ENCODE assay signal across 1 cellular context in the genomic region with DNA sequence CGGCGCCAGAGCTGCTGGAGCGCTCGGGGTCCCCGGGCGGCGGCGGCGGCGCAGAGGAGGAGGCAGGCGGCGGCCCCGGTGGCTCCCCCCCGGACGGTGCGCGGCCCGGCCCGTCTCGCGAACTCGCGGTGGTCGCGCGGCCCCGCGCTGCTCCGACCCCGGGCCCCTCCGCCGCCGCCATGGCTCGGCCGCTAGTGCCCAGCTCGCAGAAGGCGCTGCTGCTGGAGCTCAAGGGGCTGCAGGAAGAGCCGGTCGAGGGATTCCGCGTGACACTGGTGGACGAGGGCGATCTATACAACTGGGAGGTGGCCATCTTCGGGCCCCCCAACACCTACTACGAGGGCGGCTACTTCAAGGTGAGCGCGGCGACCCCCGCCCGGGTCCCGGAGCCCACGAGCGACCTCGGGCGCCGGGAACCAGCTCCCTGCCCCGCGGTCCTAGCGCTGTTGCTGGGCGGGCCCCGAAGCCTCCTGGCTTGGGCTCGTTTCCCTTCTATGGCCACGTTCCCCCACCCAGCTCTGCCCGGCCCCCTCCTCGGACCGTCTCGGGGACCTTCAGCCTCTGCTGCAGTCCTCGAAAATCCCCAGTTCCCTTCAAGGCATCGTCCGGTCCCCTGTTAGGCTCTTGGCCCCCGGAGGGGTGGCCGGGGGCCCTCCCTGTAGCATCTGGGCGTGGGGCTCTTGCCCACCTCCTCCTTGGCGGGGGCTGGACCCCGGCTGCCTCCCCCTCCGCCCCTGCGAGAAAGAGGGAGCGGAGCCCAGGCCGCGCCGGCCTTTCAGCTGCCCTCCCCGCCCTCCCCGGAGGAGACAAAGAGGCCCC.
TF ChIP-seq lines count a peak whose summit lies in the region.

A gene with protein sequence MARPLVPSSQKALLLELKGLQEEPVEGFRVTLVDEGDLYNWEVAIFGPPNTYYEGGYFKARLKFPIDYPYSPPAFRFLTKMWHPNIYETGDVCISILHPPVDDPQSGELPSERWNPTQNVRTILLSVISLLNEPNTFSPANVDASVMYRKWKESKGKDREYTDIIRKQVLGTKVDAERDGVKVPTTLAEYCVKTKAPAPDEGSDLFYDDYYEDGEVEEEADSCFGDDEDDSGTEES (plus strand): TSS at position 8 of the 819 bp plus-strand sequence. CDS start 172 bp downstream, at position 180.

TF ChIP-seq in K562, 482 proteins besides CTCF, POLR2A, EP300 and RAD21 (continued from another document):
- TF ChIP-seq, protein P1, sequence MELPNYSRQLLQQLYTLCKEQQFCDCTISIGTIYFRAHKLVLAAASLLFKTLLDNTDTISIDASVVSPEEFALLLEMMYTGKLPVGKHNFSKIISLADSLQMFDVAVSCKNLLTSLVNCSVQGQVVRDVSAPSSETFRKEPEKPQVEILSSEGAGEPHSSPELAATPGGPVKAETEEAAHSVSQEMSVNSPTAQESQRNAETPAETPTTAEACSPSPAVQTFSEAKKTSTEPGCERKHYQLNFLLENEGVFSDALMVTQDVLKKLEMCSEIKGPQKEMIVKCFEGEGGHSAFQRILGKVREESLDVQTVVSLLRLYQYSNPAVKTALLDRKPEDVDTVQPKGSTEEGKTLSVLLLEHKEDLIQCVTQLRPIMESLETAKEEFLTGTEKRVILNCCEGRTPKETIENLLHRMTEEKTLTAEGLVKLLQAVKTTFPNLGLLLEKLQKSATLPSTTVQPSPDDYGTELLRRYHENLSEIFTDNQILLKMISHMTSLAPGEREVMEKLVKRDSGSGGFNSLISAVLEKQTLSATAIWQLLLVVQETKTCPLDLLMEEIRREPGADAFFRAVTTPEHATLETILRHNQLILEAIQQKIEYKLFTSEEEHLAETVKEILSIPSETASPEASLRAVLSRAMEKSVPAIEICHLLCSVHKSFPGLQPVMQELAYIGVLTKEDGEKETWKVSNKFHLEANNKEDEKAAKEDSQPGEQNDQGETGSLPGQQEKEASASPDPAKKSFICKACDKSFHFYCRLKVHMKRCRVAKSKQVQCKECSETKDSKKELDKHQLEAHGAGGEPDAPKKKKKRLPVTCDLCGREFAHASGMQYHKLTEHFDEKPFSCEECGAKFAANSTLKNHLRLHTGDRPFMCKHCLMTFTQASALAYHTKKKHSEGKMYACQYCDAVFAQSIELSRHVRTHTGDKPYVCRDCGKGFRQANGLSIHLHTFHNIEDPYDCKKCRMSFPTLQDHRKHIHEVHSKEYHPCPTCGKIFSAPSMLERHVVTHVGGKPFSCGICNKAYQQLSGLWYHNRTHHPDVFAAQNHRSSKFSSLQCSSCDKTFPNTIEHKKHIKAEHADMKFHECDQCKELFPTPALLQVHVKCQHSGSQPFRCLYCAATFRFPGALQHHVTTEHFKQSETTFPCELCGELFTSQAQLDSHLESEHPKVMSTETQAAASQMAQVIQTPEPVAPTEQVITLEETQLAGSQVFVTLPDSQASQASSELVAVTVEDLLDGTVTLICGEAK (IDR thresholded peaks at IDR 0.05), result no peak
- TF ChIP-seq, protein P1 (CRISPR knock-in tag; IDR thresholded peaks at IDR 0.05), result no peak
- TF ChIP-seq, protein P2, sequence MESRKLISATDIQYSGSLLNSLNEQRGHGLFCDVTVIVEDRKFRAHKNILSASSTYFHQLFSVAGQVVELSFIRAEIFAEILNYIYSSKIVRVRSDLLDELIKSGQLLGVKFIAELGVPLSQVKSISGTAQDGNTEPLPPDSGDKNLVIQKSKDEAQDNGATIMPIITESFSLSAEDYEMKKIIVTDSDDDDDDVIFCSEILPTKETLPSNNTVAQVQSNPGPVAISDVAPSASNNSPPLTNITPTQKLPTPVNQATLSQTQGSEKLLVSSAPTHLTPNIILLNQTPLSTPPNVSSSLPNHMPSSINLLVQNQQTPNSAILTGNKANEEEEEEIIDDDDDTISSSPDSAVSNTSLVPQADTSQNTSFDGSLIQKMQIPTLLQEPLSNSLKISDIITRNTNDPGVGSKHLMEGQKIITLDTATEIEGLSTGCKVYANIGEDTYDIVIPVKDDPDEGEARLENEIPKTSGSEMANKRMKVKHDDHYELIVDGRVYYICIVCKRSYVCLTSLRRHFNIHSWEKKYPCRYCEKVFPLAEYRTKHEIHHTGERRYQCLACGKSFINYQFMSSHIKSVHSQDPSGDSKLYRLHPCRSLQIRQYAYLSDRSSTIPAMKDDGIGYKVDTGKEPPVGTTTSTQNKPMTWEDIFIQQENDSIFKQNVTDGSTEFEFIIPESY (CRISPR knock-in tag; IDR thresholded peaks at IDR 0.05), result no peak
- TF ChIP-seq, protein P3, sequence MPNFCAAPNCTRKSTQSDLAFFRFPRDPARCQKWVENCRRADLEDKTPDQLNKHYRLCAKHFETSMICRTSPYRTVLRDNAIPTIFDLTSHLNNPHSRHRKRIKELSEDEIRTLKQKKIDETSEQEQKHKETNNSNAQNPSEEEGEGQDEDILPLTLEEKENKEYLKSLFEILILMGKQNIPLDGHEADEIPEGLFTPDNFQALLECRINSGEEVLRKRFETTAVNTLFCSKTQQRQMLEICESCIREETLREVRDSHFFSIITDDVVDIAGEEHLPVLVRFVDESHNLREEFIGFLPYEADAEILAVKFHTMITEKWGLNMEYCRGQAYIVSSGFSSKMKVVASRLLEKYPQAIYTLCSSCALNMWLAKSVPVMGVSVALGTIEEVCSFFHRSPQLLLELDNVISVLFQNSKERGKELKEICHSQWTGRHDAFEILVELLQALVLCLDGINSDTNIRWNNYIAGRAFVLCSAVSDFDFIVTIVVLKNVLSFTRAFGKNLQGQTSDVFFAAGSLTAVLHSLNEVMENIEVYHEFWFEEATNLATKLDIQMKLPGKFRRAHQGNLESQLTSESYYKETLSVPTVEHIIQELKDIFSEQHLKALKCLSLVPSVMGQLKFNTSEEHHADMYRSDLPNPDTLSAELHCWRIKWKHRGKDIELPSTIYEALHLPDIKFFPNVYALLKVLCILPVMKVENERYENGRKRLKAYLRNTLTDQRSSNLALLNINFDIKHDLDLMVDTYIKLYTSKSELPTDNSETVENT (CRISPR knock-in tag; IDR thresholded peaks at IDR 0.05), result peak; percentile 61; the same call in 1 of the 2 replicates
- TF ChIP-seq, protein P4, sequence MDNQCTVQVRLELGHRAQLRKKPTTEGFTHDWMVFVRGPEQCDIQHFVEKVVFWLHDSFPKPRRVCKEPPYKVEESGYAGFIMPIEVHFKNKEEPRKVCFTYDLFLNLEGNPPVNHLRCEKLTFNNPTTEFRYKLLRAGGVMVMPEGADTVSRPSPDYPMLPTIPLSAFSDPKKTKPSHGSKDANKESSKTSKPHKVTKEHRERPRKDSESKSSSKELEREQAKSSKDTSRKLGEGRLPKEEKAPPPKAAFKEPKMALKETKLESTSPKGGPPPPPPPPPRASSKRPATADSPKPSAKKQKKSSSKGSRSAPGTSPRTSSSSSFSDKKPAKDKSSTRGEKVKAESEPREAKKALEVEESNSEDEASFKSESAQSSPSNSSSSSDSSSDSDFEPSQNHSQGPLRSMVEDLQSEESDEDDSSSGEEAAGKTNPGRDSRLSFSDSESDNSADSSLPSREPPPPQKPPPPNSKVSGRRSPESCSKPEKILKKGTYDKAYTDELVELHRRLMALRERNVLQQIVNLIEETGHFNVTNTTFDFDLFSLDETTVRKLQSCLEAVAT (IDR thresholded peaks at IDR 0.05), result 0 out of 4 replicates have a peak, but pooled peaks of 1 of the 2 experiments have one; percentile 3
- no peak for TF ChIP-seq ZNF699 (CRISPR knock-in tag; IDR thresholded peaks at IDR 0.05; ENCODE audit: insufficient replicate concordance)
- no peak for TF ChIP-seq TRIM24 (IDR thresholded peaks at IDR 0.05)
- TF ChIP-seq ZNF551 (CRISPR knock-in tag; IDR thresholded peaks at IDR 0.05), result no peak
- peak; percentile 83; the same call in 1 of the 2 replicates for TF ChIP-seq ZBTB7A (IDR thresholded peaks at IDR 0.05; ENCODE audit: borderline replicate concordance, control insufficient read depth, low read depth, low read length)
- TF ChIP-seq EGR1 (conservative IDR thresholded peaks at IDR 0.05), result peak; percentile 27; the same call in 1 of the 2 replicates
- TF ChIP-seq CHD1 (IDR thresholded peaks at IDR 0.05; ENCODE audit: low read length), result peak; percentile 95
- TF ChIP-seq, protein P5, sequence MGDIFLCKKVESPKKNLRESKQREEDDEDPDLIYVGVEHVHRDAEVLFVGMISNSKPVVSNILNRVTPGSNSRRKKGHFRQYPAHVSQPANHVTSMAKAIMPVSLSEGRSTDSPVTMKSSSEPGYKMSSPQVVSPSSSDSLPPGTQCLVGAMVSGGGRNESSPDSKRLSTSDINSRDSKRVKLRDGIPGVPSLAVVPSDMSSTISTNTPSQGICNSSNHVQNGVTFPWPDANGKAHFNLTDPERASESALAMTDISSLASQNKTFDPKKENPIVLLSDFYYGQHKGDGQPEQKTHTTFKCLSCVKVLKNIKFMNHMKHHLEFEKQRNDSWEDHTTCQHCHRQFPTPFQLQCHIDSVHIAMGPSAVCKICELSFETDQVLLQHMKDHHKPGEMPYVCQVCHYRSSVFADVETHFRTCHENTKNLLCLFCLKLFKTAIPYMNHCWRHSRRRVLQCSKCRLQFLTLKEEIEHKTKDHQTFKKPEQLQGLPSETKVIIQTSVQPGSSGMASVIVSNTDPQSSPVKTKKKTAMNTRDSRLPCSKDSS (IDR thresholded peaks at IDR 0.05; ENCODE audit: low read depth, partially characterized antibody), result no peak
- no peak for TF ChIP-seq PHF20 (IDR thresholded peaks at IDR 0.05; ENCODE audit: partially characterized antibody)
- TF ChIP-seq, protein P6, sequence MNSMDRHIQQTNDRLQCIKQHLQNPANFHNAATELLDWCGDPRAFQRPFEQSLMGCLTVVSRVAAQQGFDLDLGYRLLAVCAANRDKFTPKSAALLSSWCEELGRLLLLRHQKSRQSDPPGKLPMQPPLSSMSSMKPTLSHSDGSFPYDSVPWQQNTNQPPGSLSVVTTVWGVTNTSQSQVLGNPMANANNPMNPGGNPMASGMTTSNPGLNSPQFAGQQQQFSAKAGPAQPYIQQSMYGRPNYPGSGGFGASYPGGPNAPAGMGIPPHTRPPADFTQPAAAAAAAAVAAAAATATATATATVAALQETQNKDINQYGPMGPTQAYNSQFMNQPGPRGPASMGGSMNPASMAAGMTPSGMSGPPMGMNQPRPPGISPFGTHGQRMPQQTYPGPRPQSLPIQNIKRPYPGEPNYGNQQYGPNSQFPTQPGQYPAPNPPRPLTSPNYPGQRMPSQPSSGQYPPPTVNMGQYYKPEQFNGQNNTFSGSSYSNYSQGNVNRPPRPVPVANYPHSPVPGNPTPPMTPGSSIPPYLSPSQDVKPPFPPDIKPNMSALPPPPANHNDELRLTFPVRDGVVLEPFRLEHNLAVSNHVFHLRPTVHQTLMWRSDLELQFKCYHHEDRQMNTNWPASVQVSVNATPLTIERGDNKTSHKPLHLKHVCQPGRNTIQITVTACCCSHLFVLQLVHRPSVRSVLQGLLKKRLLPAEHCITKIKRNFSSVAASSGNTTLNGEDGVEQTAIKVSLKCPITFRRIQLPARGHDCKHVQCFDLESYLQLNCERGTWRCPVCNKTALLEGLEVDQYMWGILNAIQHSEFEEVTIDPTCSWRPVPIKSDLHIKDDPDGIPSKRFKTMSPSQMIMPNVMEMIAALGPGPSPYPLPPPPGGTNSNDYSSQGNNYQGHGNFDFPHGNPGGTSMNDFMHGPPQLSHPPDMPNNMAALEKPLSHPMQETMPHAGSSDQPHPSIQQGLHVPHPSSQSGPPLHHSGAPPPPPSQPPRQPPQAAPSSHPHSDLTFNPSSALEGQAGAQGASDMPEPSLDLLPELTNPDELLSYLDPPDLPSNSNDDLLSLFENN (IDR thresholded peaks at IDR 0.05; ENCODE audit: low read depth in 2 of 2, low read length in 2 of 2), result no peak
- TF ChIP-seq ZNF146 (CRISPR knock-in tag; IDR thresholded peaks at IDR 0.05; ENCODE audit: unreplicated experiment), result peak; percentile 8
- no peak for TF ChIP-seq ELF1 (tag; IDR thresholded peaks at IDR 0.05)
- TF ChIP-seq NFE2 (IDR thresholded peaks at IDR 0.05; ENCODE audit: low read depth), result no peak
TF ChIP-seq in K562: peak in this region for 23.
